Comparison of ENCODE assay signal across 9 cellular contexts in the genomic region with DNA sequence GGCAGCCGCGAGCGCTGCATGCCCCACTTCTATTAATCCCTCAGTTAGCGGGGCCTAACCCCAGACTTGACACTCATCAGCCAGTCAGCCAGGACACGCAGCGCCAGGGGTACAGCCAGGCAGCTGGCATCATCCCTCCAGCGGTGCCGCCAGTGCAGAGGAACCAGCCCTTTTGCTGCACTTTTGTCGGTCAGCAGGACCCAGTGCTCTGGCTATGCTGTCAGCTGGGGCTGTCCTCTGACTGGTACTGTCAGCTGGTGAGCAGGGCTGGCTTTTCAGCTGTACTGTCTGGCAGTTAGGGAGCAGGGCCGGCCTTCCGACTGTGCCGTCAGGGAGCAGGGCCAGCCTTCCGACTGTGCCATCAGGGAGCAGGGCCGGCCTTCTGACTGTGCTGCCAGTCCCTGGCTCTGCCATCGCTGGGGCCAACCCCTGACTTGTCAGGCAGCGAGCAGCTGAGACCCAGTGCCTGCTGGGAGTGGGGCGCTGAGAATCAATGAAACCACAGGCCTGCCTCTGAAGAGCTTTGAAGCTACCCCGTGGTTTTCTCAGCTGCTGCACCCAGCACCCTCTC.
A peak's percentile ranks its signal among the peaks of the same experiment; 100 is the strongest.
DNase-seq lines count a peak whose midpoint lies in the region; ATAC-seq, FAIRE-seq and TF ChIP-seq lines count a peak whose summit lies in the region.
"Had no signal": no experiment of that assay in that cellular context is flagged by ENCODE, and none has a peak within 500 bp of the region (broad histone marks: within the 10 kb centered on the region; RNA-seq: fewer than 3 reads in every experiment).

No MANE protein-coding gene starts in this region.

- POLR2A ChIA-PET in WTC11 (lab: Charles Lee), result no interaction called here

- DNase-seq in Right ventricle myocardium superior, result peak; percentile 47
- no peak for DNase-seq in Right ventricle myocardium inferior (ENCODE audit: missing footprints)
- DNase-seq in activated naive CD8-positive, alpha-beta T cell treated with anti-CD3 and anti-CD28 coated beads, Interleukin-2, amount 50 U/mL, for 24 hours, result peak; percentile 63
- peak; percentile 37 to 94 (median 46) for DNase-seq in posterior cingulate gyrus
- DNase-seq in urothelium cell line (ENCODE audit: low spot score), result no peak
- no peak for DNase-seq in DMS79 (lab: John Stamatoyannopoulos, UW)
- DNase-seq in WTC11 (ENCODE audit: low spot score), result no peak

- intact Hi-C loops in Right ventricle myocardium superior (cut with DNase I), result no loop called here
- intact Hi-C loops in Right ventricle myocardium inferior (cut with DNase I), result no loop called here
- intact Hi-C loops in posterior cingulate gyrus (cut with DNase I), result no loop called here

- no peaks in the 10 kb centered on the region for H3K9me3 Mint-ChIP-seq in activated naive CD8-positive, alpha-beta T cell treated with anti-CD3 and anti-CD28 coated beads, Interleukin-2, amount 50 U/mL, for 24 hours
- no peaks in the 10 kb centered on the region for H3K9me3 Mint-ChIP-seq in WTC11

- H3K27ac Mint-ChIP-seq in activated naive CD8-positive, alpha-beta T cell treated with anti-CD3 and anti-CD28 coated beads, Interleukin-2, amount 50 U/mL, for 24 hours, result peak overlapping the region; percentile 88
- H3K27ac Mint-ChIP-seq in WTC11, result no peak overlapping the region

- no peaks in the 10 kb centered on the region for H3K36me3 Mint-ChIP-seq in activated naive CD8-positive, alpha-beta T cell treated with anti-CD3 and anti-CD28 coated beads, Interleukin-2, amount 50 U/mL, for 24 hours (ENCODE audit: low read depth)
- peaks cover 3% of the 10 kb centered on the region; the same call in 1 of the 2 replicates for H3K36me3 Mint-ChIP-seq in WTC11

- TF ChIP-seq CTCF in WTC11 (IDR thresholded peaks at IDR 0.05), result no peak

- FAIRE-seq in urothelium cell line (lab: Jason Lieb, UNC), result peak; percentile 58
- FAIRE-seq: endometrium had no signal

- peak overlapping the region; percentile 80 for H3K4me3 Mint-ChIP-seq in activated naive CD8-positive, alpha-beta T cell treated with anti-CD3 and anti-CD28 coated beads, Interleukin-2, amount 50 U/mL, for 24 hours
- no peak overlapping the region for H3K4me3 Mint-ChIP-seq in WTC11

- peak; percentile 22 for ATAC-seq in Right ventricle myocardium superior (ENCODE audit: poor library complexity)
- ATAC-seq in Right ventricle myocardium inferior, result no peak
- peak; percentile 69 for ATAC-seq in activated naive CD8-positive, alpha-beta T cell treated with anti-CD3 and anti-CD28 coated beads, Interleukin-2, amount 50 U/mL, for 24 hours
- ATAC-seq in GM19023 (IDR thresholded peaks at IDR 0.05; ENCODE audit: unreplicated experiment), result no peak
- ATAC-seq in WTC11, result no peak

- H3K27me3 Mint-ChIP-seq in activated naive CD8-positive, alpha-beta T cell treated with anti-CD3 and anti-CD28 coated beads, Interleukin-2, amount 50 U/mL, for 24 hours, result peaks cover 2% of the 10 kb centered on the region
- H3K27me3 Mint-ChIP-seq in WTC11 (ENCODE audit: low read depth), result no peaks in the 10 kb centered on the region

- H3K4me1 Mint-ChIP-seq in activated naive CD8-positive, alpha-beta T cell treated with anti-CD3 and anti-CD28 coated beads, Interleukin-2, amount 50 U/mL, for 24 hours, result peaks cover 82% of the 10 kb centered on the region
- peaks cover 8% of the 10 kb centered on the region for H3K4me1 Mint-ChIP-seq in WTC11

- CTCF ChIA-PET in WTC11 (lab: Charles Lee), result interaction anchor here (0.7 to 1.6 kb wide), 5 partner anchors 9 to 133 kb away, joined by 3 to 10 read pairs (median 4); no protein-coding TSS in a partner anchor

TF ChIP-seq in WTC11, 78 proteins besides CTCF, POLR2A, EP300 and RAD21:
- TF ChIP-seq ZNF317 (CRISPR knock-in tag; IDR thresholded peaks at IDR 0.05; ENCODE audit: borderline replicate concordance, low read depth), result no peak
- no peak for TF ChIP-seq ESRRA (CRISPR knock-in tag; IDR thresholded peaks at IDR 0.05; ENCODE audit: borderline replicate concordance)
- no peak for TF ChIP-seq EMX1 (CRISPR knock-in tag; IDR thresholded peaks at IDR 0.05)
- TF ChIP-seq RORB (CRISPR knock-in tag; IDR thresholded peaks at IDR 0.05), result no peak
- TF ChIP-seq NFYB (CRISPR knock-in tag; conservative IDR thresholded peaks at IDR 0.05; ENCODE audit: low read depth), result no peak
- TF ChIP-seq TP53 (CRISPR knock-in tag; IDR thresholded peaks at IDR 0.05), result no peak
- no peak for TF ChIP-seq NFATC4 (CRISPR knock-in tag; IDR thresholded peaks at IDR 0.05)
- no peak for TF ChIP-seq NR3C1 (CRISPR knock-in tag; conservative IDR thresholded peaks at IDR 0.05; ENCODE audit: low read depth)
- TF ChIP-seq NR2C2 (CRISPR knock-in tag; IDR thresholded peaks at IDR 0.05), result no peak

Comparison
In these comparisons a context has a peak if more than half of its experiments do, and no peak if none do; other contexts are left out.
1. ATAC-seq: peak in Right ventricle myocardium superior (single experiment) and activated naive CD8-positive, alpha-beta T cell treated with anti-CD3 and anti-CD28 coated beads, Interleukin-2, amount 50 U/mL, for 24 hours (single experiment); none in Right ventricle myocardium inferior (single experiment), GM19023 (single experiment) and WTC11 (single experiment).
2. DNase-seq: peak in Right ventricle myocardium superior (single experiment), activated naive CD8-positive, alpha-beta T cell treated with anti-CD3 and anti-CD28 coated beads, Interleukin-2, amount 50 U/mL, for 24 hours (single experiment) and posterior cingulate gyrus (10 of 10); none in Right ventricle myocardium inferior (single experiment), urothelium cell line (single experiment), DMS79 (single experiment) and WTC11 (single experiment).